12 cellular contexts compared by ENCODE assay signal in genomic region chr1:226995064-226995965, GRCh38. TPM values are rescaled to one million over a fixed set of nuclear protein-coding genes. Genes with fewer than 3 reads are reported as not detected.
DNase-seq lines count a peak whose midpoint lies in the region; ATAC-seq and TF ChIP-seq lines count a peak whose summit lies in the region.
"Had no signal": no experiment of that assay in that cellular context is flagged by ENCODE, and none has a peak within 500 bp of the region (broad histone marks: within the 10 kb centered on the region; RNA-seq: fewer than 3 reads in every experiment).

No MANE protein-coding gene starts in this region.

- TF ChIP-seq CTCF in nephron (IDR thresholded peaks at IDR 0.05; ENCODE audit: unreplicated experiment in 3 of 3) (no peak), CD14-positive monocyte (IDR thresholded peaks at IDR 0.05) (no peak)

- ATAC-seq in GM18520 (IDR thresholded peaks at IDR 0.05; ENCODE audit: unreplicated experiment) (peak; percentile 97), GM21390 (IDR thresholded peaks at IDR 0.05; ENCODE audit: unreplicated experiment) (peak; percentile 98), HG03095 (IDR thresholded peaks at IDR 0.05; ENCODE audit: unreplicated experiment) (peak; percentile 99)
- ATAC-seq: activated naive CD8-positive, alpha-beta T cell treated with anti-CD3 and anti-CD28 coated beads, Interleukin-2, amount 50 U/mL, for 24 hours had no signal

- H3K27me3 Mint-ChIP-seq in nephron (ENCODE audit: low read depth) (no peaks in the 10 kb centered on the region), CD14-positive monocyte (ENCODE audit: low read depth in 3 of 3) (no peaks in the 10 kb centered on the region)

- H3K27ac Mint-ChIP-seq in nephron, result peak overlapping the region in 2 of 3 experiments; percentile 41 to 93
- H3K27ac Mint-ChIP-seq in CD14-positive monocyte, result no peak overlapping the region
- H3K27ac Mint-ChIP-seq: activated naive CD8-positive, alpha-beta T cell treated with anti-CD3 and anti-CD28 coated beads, Interleukin-2, amount 50 U/mL, for 24 hours; memory B cell had no signal

- H3K9me3 Mint-ChIP-seq in nephron (peaks cover 16% of the 10 kb centered on the region), CD14-positive monocyte (peaks cover 0 to 4% (median 0%) of the 10 kb centered on the region in 7 donors)

- no peak for DNase-seq in mesenteric fat pad (ENCODE audit: low spot score)
- DNase-seq in CD14-positive monocyte (ENCODE audit: low spot score), result no peak
- DNase-seq in activated gamma-delta T cell (lab: John Stamatoyannopoulos, UW), result no peak
- DNase-seq in inferior parietal cortex (ENCODE audit: extremely low spot score), result no peak
- DNase-seq: activated naive CD8-positive, alpha-beta T cell treated with anti-CD3 and anti-CD28 coated beads, Interleukin-2, amount 50 U/mL, for 24 hours; NCI-H748 treated with DMSO at 0.1 percent for 48 hours; upper lobe of right lung had no signal

- H3K36me3 Mint-ChIP-seq in nephron (ENCODE audit: low read depth) (peaks cover 32% of the 10 kb centered on the region), CD14-positive monocyte (peaks cover 0 to 4% of the 10 kb centered on the region in 2 donors)

- intact Hi-C loops in CD14-positive monocyte (cut with micrococcal nuclease), result no loop called here

- peaks cover 23% of the 10 kb centered on the region for H3K4me1 Mint-ChIP-seq in nephron
- peaks cover 14% of the 10 kb centered on the region for H3K4me1 Mint-ChIP-seq in CD14-positive monocyte

- no peak overlapping the region for H3K4me3 Mint-ChIP-seq in nephron
- no peak overlapping the region for H3K4me3 Mint-ChIP-seq in CD14-positive monocyte
- H3K4me3 Mint-ChIP-seq: activated naive CD8-positive, alpha-beta T cell treated with anti-CD3 and anti-CD28 coated beads, Interleukin-2, amount 50 U/mL, for 24 hours; memory B cell had no signal

RNA-seq across cellular contexts. Expression of gene COQ8A, which starts 55.2 kb away (rescaled TPM):
- total RNA-seq in mesenteric fat pad, result 62.0 TPM
- 10 to 100 TPM; 33.1 to 38.2 TPM for polyA plus RNA-seq in CD14-positive monocyte

Comparison
In these comparisons a context has a peak if more than half of its experiments do, and no peak if none do; other contexts are left out.
1. H3K27ac Mint-ChIP-seq: peak in nephron (2 of 3); none in CD14-positive monocyte (0 of 7).
2. Peak in every context shown above with its lines, with median percentiles within 50 percentile points of each other: ATAC-seq.